In the genomic region with DNA sequence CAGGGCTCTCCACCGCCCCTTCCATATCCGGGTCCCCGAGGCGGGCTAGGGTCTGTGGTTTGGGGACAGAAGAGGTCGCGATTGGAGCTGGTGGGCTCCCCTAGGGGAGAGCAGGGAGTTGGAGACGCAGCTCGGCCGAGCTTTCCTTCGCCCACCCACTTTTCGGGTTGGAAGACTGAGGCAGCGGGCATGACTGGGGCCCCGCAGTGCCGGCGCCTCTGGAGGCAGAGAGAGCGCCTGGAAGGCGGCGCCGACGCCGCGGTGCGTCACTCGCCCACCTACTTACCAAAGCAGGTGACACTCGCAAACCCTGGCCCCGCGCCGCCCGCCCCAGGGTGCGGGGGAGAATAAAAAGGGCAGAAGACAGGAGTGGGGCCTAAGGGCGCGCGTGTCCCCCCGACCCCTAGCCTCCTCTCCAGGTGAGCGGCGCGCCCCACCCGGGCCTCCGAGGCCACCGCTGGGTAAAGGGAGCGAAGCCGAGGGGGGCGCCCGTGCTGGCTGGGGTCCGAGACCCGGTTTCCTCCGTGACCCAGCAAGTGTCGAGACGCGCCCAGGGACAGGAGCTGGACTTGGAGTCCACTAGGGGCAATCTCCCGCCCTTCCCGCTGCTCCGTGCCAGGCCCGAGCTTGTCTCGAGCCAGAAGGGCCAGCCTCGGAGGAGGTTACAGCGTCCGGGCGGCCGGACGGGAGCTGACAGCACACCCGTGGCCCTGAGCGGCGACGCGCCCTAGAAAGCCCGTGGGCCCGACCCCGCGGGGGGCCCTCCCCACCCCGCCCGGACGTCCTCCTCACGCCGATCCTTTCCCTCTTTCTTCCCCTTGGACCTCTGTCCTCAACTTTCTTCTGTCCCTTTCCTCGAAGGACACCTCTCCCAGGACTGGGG, we compare ENCODE assay signal across 8 cellular contexts. TPM values are rescaled to one million over a fixed set of nuclear protein-coding genes. Genes with fewer than 3 reads are reported as not detected.
DNase-seq lines count a peak whose midpoint lies in the region; ATAC-seq and TF ChIP-seq lines count a peak whose summit lies in the region.

No MANE protein-coding gene starts in this region.

- H3K79me2 ChIP-seq in fibroblast of lung (ENCODE audit: control insufficient read depth, insufficient read depth, low read length), result no peaks in the 10 kb centered on the region
- no peaks in the 10 kb centered on the region for H3K79me2 ChIP-seq in osteoblast (ENCODE audit: insufficient read depth, low read length)

- H3K4me3 ChIP-seq in fibroblast of lung (replicated peaks in 1 of 4; ENCODE audit: control extremely low read depth in 1 of 4, insufficient read depth in 1 of 4, low read depth in 3 of 4, low read length in 4 of 4) (peak overlapping the region; percentile 38 to 70 (median 44)), osteoblast (ENCODE audit: insufficient read depth, low read length) (peak overlapping the region; percentile 83), tibial artery (peak overlapping the region; percentile 64 to 68)

- in situ Hi-C loops in GM13976 (cut with MboI; ENCODE audit: low sequenced_read_pairs, unreplicated experiment), result no loop called here

- no peaks in the 10 kb centered on the region for H3K27me3 Mint-ChIP-seq in activated T-cell treated with anti-CD3 and anti-CD28 coated beads, Interleukin-2, amount 50 U/mL, for 4 hours (ENCODE audit: low read depth)

- H3K27me3 ChIP-seq in fibroblast of lung (ENCODE audit: control insufficient read depth, insufficient read depth, low read length), result no peaks in the 10 kb centered on the region
- H3K27me3 ChIP-seq in osteoblast (ENCODE audit: insufficient read depth, low read length), result peaks cover 3% of the 10 kb centered on the region
- H3K27me3 ChIP-seq in tibial artery, result no peaks in the 10 kb centered on the region

- peak overlapping the region; percentile 56 for H2AFZ ChIP-seq in fibroblast of lung (ENCODE audit: low read length)
- peak overlapping the region; percentile 92 for H2AFZ ChIP-seq in osteoblast (ENCODE audit: low read length)

- H3K9me3 ChIP-seq in fibroblast of lung (ENCODE audit: control insufficient read depth, insufficient read depth, low read depth, low read length) (no peaks in the 10 kb centered on the region), osteoblast (ENCODE audit: low read depth, low read length) (no peaks in the 10 kb centered on the region), tibial artery (no peaks in the 10 kb centered on the region)

- H3K4me2 ChIP-seq in fibroblast of lung (ENCODE audit: extremely low read depth, insufficient read depth, low read length) (peak overlapping the region; percentile 53), osteoblast (ENCODE audit: insufficient read depth, low read length) (peak overlapping the region; percentile 92)

- POLR2A ChIA-PET in HEK293T (lab: Yijun Ruan, JAX), result interaction anchor here (1.1 to 1.9 kb wide), 5 partner anchors 35 to 283 kb away, joined by 3 to 11 read pairs (median 3); partner anchors contain the start of genes GRID1 and WAPL

- intact Hi-C loops in tibial artery (cut with DNase I; ENCODE audit: low total_unique reads), result loop anchor here (2.0 to 5.0 kb wide), 2 partner anchors 120 to 186 kb away; partner anchors contain the start of gene WAPL

- ATAC-seq in activated T-cell treated with anti-CD3 and anti-CD28 coated beads, Interleukin-2, amount 50 U/mL, for 4 hours, result peak; percentile 75 to 77

- H3K27ac ChIP-seq in fibroblast of lung (ENCODE audit: insufficient read depth, low read length) (peak overlapping the region; percentile 37), osteoblast (ENCODE audit: low read depth, low read length) (peak overlapping the region; percentile 41), tibial artery (peak overlapping the region; percentile 73 to 85)

- H3K4me3 Mint-ChIP-seq in activated T-cell treated with anti-CD3 and anti-CD28 coated beads, Interleukin-2, amount 50 U/mL, for 4 hours, result peak overlapping the region; percentile 87

- H3K36me3 Mint-ChIP-seq in activated T-cell treated with anti-CD3 and anti-CD28 coated beads, Interleukin-2, amount 50 U/mL, for 4 hours (ENCODE audit: insufficient read depth), result no peaks in the 10 kb centered on the region

- DNase-seq in GM13976 (ENCODE audit: low spot score) (peak; percentile 77), HEK293T (ENCODE audit: extremely low spot score) (peak; percentile 31), NCI-H146 treated with DMSO at 0.1 percent for 48 hours (lab: John Stamatoyannopoulos, UW; ENCODE audit: unreplicated experiment) (peak; percentile 29), fibroblast of lung (ENCODE audit: low read depth in 2 of 2) (peak in 1 of 2 donors; percentile 39), osteoblast (ENCODE audit: insufficient read length, low spot score, missing footprints) (peak; percentile 90), tibial artery (peak; percentile 45 to 80), COLO829 (ENCODE audit: low spot score) (no peak)
- peak; percentile 79 for DNase-seq in activated T-cell treated with anti-CD3 and anti-CD28 coated beads, Interleukin-2, amount 50 U/mL, for 4 hours

- no peak for TF ChIP-seq CTCF in GM13976 (IDR thresholded peaks at IDR 0.05; ENCODE audit: borderline replicate concordance, control extremely low read depth, extremely low read depth, insufficient read depth, missing control alignments)
- peak in 1 of 2 donors; percentile 24 for TF ChIP-seq CTCF in fibroblast of lung (conservative IDR thresholded peaks at IDR 0.05 in 1 of 2, IDR thresholded peaks at IDR 0.05 in 1 of 2; ENCODE audit: low read depth in 1 of 2, low read length in 2 of 2)
- peak; percentile 22 for TF ChIP-seq CTCF in osteoblast (IDR thresholded peaks at IDR 0.05; ENCODE audit: extremely low read depth, low read depth, low read length)
- TF ChIP-seq CTCF in tibial artery (IDR thresholded peaks at IDR 0.05), result peak in 1 of 2 experiments; percentile 24

- H3K4me1 ChIP-seq in fibroblast of lung (ENCODE audit: control insufficient read depth, extremely low read depth, insufficient read depth, low read length), result peaks cover 11% of the 10 kb centered on the region
- peaks cover 23% of the 10 kb centered on the region for H3K4me1 ChIP-seq in osteoblast (ENCODE audit: insufficient read depth, low read length)
- H3K4me1 ChIP-seq in tibial artery, result peaks cover 0 to 37% (median 30%) of the 10 kb centered on the region in 4 donors

- H3K4me1 Mint-ChIP-seq in activated T-cell treated with anti-CD3 and anti-CD28 coated beads, Interleukin-2, amount 50 U/mL, for 4 hours (ENCODE audit: low read depth), result peaks cover 16% of the 10 kb centered on the region

- no peaks in the 10 kb centered on the region for H4K20me1 ChIP-seq in fibroblast of lung (ENCODE audit: control insufficient read depth, extremely low read depth, insufficient read depth, low read length)
- H4K20me1 ChIP-seq in osteoblast (ENCODE audit: insufficient read depth, low read length), result no peaks in the 10 kb centered on the region

- H3K9ac ChIP-seq in fibroblast of lung (ENCODE audit: insufficient read depth, low read length), result peak overlapping the region; percentile 44

- H3K36me3 ChIP-seq in fibroblast of lung (ENCODE audit: control insufficient read depth, insufficient read depth, low read length) (no peaks in the 10 kb centered on the region), osteoblast (ENCODE audit: insufficient read depth, low read length) (no peaks in the 10 kb centered on the region), tibial artery (no peaks in the 10 kb centered on the region)

- H3K9me3 Mint-ChIP-seq in activated T-cell treated with anti-CD3 and anti-CD28 coated beads, Interleukin-2, amount 50 U/mL, for 4 hours, result no peaks in the 10 kb centered on the region

- CTCF ChIA-PET in HEK293T (lab: Yijun Ruan, JAX), result interaction anchor here (0.6 to 2.8 kb wide), 8 partner anchors 10 to 1581 kb away, joined by 3 to 13 read pairs (median 4); no protein-coding TSS in a partner anchor

TF ChIP-seq in HEK293T, 16 proteins besides CTCF, POLR2A, EP300 and RAD21:
- TF ChIP-seq CTBP1 (IDR thresholded peaks at IDR 0.05; ENCODE audit: borderline replicate concordance) (no peak), HDGF (IDR thresholded peaks at IDR 0.05; ENCODE audit: borderline replicate concordance) (no peak), FOXA1 (IDR thresholded peaks at IDR 0.05) (no peak), NFRKB (IDR thresholded peaks at IDR 0.05) (no peak), SP1 (IDR thresholded peaks at IDR 0.05) (no peak), ZNF384 (IDR thresholded peaks at IDR 0.05) (no peak), PKNOX1 (IDR thresholded peaks at IDR 0.05) (no peak), L3MBTL2 (conservative IDR thresholded peaks at IDR 0.05) (no peak; the same call in 1 of the 2 replicates), ELF4 (IDR thresholded peaks at IDR 0.05) (no peak), ARNT (IDR thresholded peaks at IDR 0.05) (no peak), FOXM1 (IDR thresholded peaks at IDR 0.05; ENCODE audit: borderline replicate concordance) (no peak), BHLHE40 (IDR thresholded peaks at IDR 0.05; ENCODE audit: borderline replicate concordance) (no peak), SUZ12 (IDR thresholded peaks at IDR 0.05) (no peak), FOXK2 (IDR thresholded peaks at IDR 0.05) (no peak), TARDBP (IDR thresholded peaks at IDR 0.05) (no peak), LEF1 (IDR thresholded peaks at IDR 0.05; ENCODE audit: borderline replicate concordance) (no peak)

RNA-seq across cellular contexts. Expression of gene GRID1, which starts 34.4 kb away (rescaled TPM):
- not detected for total RNA-seq in activated T-cell treated with anti-CD3 and anti-CD28 coated beads, Interleukin-2, amount 50 U/mL, for 4 hours
- 0.33 and 0.51 TPM in 2 replicates for total RNA-seq in fibroblast of lung
- 0.03 TPM in 2 replicates for polyA plus RNA-seq in fibroblast of lung
- 0.07 TPM in 1 of 2 replicates, not detected in the other for polyA plus RNA-seq in fibroblast of lung (2012)
- 0.41 TPM in 1 of 2 replicates, not detected in the other for polyA minus RNA-seq in fibroblast of lung (ENCODE audit: low replicate concordance)
- under 0.01 TPM in 1 of 2 replicates, not detected in the other for total RNA-seq in osteoblast
